In the genomic region with DNA sequence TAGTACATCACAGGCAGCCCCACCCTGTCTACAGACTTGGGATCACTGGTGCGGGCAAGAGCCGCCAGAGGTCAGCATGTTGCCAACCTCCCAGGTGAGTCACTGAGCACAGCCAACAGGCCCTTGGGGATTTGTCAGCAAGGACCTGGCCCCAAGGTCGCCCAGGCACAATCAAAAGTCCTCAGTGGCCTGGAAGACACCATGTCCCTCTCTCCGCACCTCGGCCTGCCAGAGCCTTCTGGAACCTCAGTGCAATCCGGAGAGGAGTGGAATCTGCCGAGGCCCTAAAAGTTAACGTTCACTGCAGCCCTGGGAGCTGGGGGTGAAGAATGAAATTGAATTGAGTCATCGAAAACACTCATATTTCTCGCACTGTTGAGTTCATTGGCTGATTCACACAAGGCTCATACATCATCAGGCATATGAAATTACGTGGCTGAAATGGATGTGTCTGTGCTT, we compare ENCODE assay signal across 11 cellular contexts.
DNase-seq lines count a peak whose midpoint lies in the region; ATAC-seq and TF ChIP-seq lines count a peak whose summit lies in the region.
"Had no signal": no experiment of that assay in that cellular context is flagged by ENCODE, and none has a peak within 500 bp of the region (broad histone marks: within the 10 kb centered on the region; RNA-seq: fewer than 3 reads in every experiment).

No MANE protein-coding gene starts in this region.

- CTCF ChIA-PET in AG04449 (lab: Yijun Ruan, JAX) = interaction anchor here (0.7 to 14.8 kb wide), 6 partner anchors 14 to 206 kb away, joined by 3 to 178 read pairs (median 6); no protein-coding TSS in a partner anchor
- CTCF ChIA-PET in WTC11 (lab: Charles Lee) = interaction anchor here (0.6 to 5.1 kb wide), 3 partner anchors 12 to 131 kb away, joined by 6 to 32 read pairs (median 7); no protein-coding TSS in a partner anchor

- H3K4me1 Mint-ChIP-seq in H9 (peaks cover 0 to 20% of the 10 kb centered on the region in 2 experiments; a peak in 2 of 4 replicates), WTC11 (0 out of 2 replicates have a peak, but pooled peaks cover 7% of the 10 kb centered on the region)

- ATAC-seq in WTC11 = peak; percentile 65
- ATAC-seq in HG03025 (IDR thresholded peaks at IDR 0.05; ENCODE audit: low FRiP score, unreplicated experiment) = no peak

- no peak overlapping the region for H3K4me2 ChIP-seq in H9 (ENCODE audit: insufficient read depth, insufficient read length, low read length)

- H2AK5ac ChIP-seq in H9 (ENCODE audit: insufficient read length, low read length) = no peak overlapping the region

- H3K14ac ChIP-seq in H9 (ENCODE audit: insufficient read depth, low read length) = no peak overlapping the region

- H3K27ac ChIP-seq in H9 (ENCODE audit: insufficient read length, low read depth, low read length) = no peak overlapping the region

- no peak overlapping the region for H4K91ac ChIP-seq in H9 (ENCODE audit: insufficient read length, low read depth, low read length)

- DNase-seq in AG04449 (ENCODE audit: low read depth, low spot score) (peak; percentile 19), H9 (peak; percentile 64), WTC11 (ENCODE audit: low spot score) (no peak), islet precursor cell (peak; percentile 76), globus pallidus (ENCODE audit: low spot score) (no peak), NCI-H2107 (lab: John Stamatoyannopoulos, UW) (no peak), NCI-H2081 (lab: John Stamatoyannopoulos, UW) (no peak)
- DNase-seq: DND-41, hippocampal formation, NCI-H345 had no signal

- H3K79me2 ChIP-seq in H9 (ENCODE audit: insufficient read depth, low read length) = no peaks in the 10 kb centered on the region

- no peak overlapping the region for H2BK20ac ChIP-seq in H9 (ENCODE audit: low read depth, low read length, poor library complexity, severe bottlenecking)

- POLR2A ChIA-PET in AG04449 (lab: Yijun Ruan, JAX) = no interaction called here
- POLR2A ChIA-PET in WTC11 (lab: Charles Lee) = no interaction called here

- H2BK12ac ChIP-seq in H9 (ENCODE audit: insufficient read length, low read depth, low read length) = no peak overlapping the region

- H3K27ac Mint-ChIP-seq in H9 (no peak overlapping the region), WTC11 (no peak overlapping the region)

- no peak overlapping the region for H4K5ac ChIP-seq in H9 (ENCODE audit: insufficient read length, low read depth, low read length)

- no peak overlapping the region for H2BK15ac ChIP-seq in H9 (ENCODE audit: low read depth, low read length)

- TF ChIP-seq CTCF in AG04449 (IDR thresholded peaks at IDR 0.05; ENCODE audit: insufficient read depth, low read length, missing control alignments) (no peak), H9 (conservative IDR thresholded peaks at IDR 0.05) (peak; percentile 50; the same call in 2 of the 3 replicates), WTC11 (IDR thresholded peaks at IDR 0.05) (no peak)

- H3K4me3 ChIP-seq in AG04449 (ENCODE audit: low read depth, low read length) = no peak overlapping the region

- no peak overlapping the region for H2BK5ac ChIP-seq in H9 (ENCODE audit: insufficient read length, low read length)

- no peak overlapping the region for H2AFZ ChIP-seq in H9 (ENCODE audit: low read length)

- H3K79me1 ChIP-seq in H9 (ENCODE audit: insufficient read depth, low read depth, low read length, poor library complexity, severe bottlenecking) = no peaks in the 10 kb centered on the region

- H3K4me1 ChIP-seq in H9 (ENCODE audit: insufficient read depth, low read length) = no peaks in the 10 kb centered on the region; the same call in 1 of the 2 replicates

- no peak overlapping the region for H3K56ac ChIP-seq in H9 (ENCODE audit: insufficient read length, low read depth, low read length)

- H3T11ph ChIP-seq in H9 (ENCODE audit: low read length) = no peak overlapping the region

- no peaks in the 10 kb centered on the region for H3K27me3 ChIP-seq in H9 (ENCODE audit: insufficient read depth, low read length)

- H3K18ac ChIP-seq in H9 (ENCODE audit: insufficient read length, low read depth, low read length) = no peak overlapping the region

- H4K20me1 ChIP-seq in H9 (ENCODE audit: control insufficient read depth, insufficient read depth, insufficient read length) = no peaks in the 10 kb centered on the region

- H3K9me3 ChIP-seq in H9 (ENCODE audit: control insufficient read depth, low read depth, low read length) = no peaks in the 10 kb centered on the region

- no peak overlapping the region for H3K4me3 Mint-ChIP-seq in H9
- H3K4me3 Mint-ChIP-seq in WTC11 = no peak overlapping the region

- H3K9me3 Mint-ChIP-seq in H9 (no peaks in the 10 kb centered on the region; a peak in 1 of 5 replicates), WTC11 (no peaks in the 10 kb centered on the region)

- H3K9ac ChIP-seq in H9 (ENCODE audit: extremely low read depth, insufficient read length, low read length) = no peak overlapping the region

- H3K23ac ChIP-seq in H9 (ENCODE audit: insufficient read length, low read depth, low read length) = no peak overlapping the region

- H3K27me3 Mint-ChIP-seq in H9 (ENCODE audit: low read depth) = peaks cover 4% of the 10 kb centered on the region
- H3K27me3 Mint-ChIP-seq in WTC11 (ENCODE audit: low read depth) = no peaks in the 10 kb centered on the region

- H4K8ac ChIP-seq in H9 (replicated peaks; ENCODE audit: insufficient read length, low read depth, low read length) = no peak overlapping the region

- H3K4ac ChIP-seq in H9 (ENCODE audit: low read depth, low read length) = no peak overlapping the region

- no CpG with 5 or more reads among the region's 11 CpGs for WGBS in H9 (ENCODE audit: extremely low coverage, insufficient read length, low lambda C conversion rate)

- H3K36me3 Mint-ChIP-seq in H9 (ENCODE audit: insufficient read depth in 1 of 3, low read depth in 3 of 3) = no peaks in the 10 kb centered on the region
- H3K36me3 Mint-ChIP-seq in WTC11 = no peaks in the 10 kb centered on the region

- H2BK120ac ChIP-seq in H9 (ENCODE audit: low read depth, low read length, poor library complexity, severe bottlenecking) = no peak overlapping the region

- peaks cover 3% of the 10 kb centered on the region for H3K23me2 ChIP-seq in H9 (ENCODE audit: insufficient read length, low read depth, low read length, poor library complexity, severe bottlenecking)

TF ChIP-seq in WTC11, 78 proteins besides CTCF, POLR2A, EP300 and RAD21 (continues in another document):
- no peak for TF ChIP-seq FOXK1 (CRISPR knock-in tag; IDR thresholded peaks at IDR 0.05)
- no peak for TF ChIP-seq NFATC4 (CRISPR knock-in tag; IDR thresholded peaks at IDR 0.05)
- no peak for TF ChIP-seq TP53 (CRISPR knock-in tag; IDR thresholded peaks at IDR 0.05)
- TF ChIP-seq NR3C1 (CRISPR knock-in tag; conservative IDR thresholded peaks at IDR 0.05; ENCODE audit: low read depth) = no peak
- no peak for TF ChIP-seq FOXJ3 (CRISPR knock-in tag; IDR thresholded peaks at IDR 0.05; ENCODE audit: borderline replicate concordance)
- TF ChIP-seq, protein P1, sequence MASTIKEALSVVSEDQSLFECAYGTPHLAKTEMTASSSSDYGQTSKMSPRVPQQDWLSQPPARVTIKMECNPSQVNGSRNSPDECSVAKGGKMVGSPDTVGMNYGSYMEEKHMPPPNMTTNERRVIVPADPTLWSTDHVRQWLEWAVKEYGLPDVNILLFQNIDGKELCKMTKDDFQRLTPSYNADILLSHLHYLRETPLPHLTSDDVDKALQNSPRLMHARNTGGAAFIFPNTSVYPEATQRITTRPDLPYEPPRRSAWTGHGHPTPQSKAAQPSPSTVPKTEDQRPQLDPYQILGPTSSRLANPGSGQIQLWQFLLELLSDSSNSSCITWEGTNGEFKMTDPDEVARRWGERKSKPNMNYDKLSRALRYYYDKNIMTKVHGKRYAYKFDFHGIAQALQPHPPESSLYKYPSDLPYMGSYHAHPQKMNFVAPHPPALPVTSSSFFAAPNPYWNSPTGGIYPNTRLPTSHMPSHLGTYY (CRISPR knock-in tag; IDR thresholded peaks at IDR 0.05) = no peak
- TF ChIP-seq, protein P2, sequence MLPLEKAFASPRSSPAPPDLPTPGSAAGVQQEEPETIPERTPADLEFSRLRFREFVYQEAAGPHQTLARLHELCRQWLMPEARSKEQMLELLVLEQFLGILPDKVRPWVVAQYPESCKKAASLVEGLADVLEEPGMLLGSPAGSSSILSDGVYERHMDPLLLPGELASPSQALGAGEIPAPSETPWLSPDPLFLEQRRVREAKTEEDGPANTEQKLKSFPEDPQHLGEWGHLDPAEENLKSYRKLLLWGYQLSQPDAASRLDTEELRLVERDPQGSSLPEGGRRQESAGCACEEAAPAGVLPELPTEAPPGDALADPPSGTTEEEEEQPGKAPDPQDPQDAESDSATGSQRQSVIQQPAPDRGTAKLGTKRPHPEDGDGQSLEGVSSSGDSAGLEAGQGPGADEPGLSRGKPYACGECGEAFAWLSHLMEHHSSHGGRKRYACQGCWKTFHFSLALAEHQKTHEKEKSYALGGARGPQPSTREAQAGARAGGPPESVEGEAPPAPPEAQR (CRISPR knock-in tag; IDR thresholded peaks at IDR 0.05) = no peak
- TF ChIP-seq ZNF396 (CRISPR knock-in tag; IDR thresholded peaks at IDR 0.05; ENCODE audit: borderline replicate concordance) = no peak
- no peak for TF ChIP-seq ESRRA (CRISPR knock-in tag; IDR thresholded peaks at IDR 0.05; ENCODE audit: borderline replicate concordance)
- TF ChIP-seq, protein P3, sequence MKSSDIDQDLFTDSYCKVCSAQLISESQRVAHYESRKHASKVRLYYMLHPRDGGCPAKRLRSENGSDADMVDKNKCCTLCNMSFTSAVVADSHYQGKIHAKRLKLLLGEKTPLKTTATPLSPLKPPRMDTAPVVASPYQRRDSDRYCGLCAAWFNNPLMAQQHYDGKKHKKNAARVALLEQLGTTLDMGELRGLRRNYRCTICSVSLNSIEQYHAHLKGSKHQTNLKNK (CRISPR knock-in tag; IDR thresholded peaks at IDR 0.05) = no peak

Comparison
In these comparisons a context has a peak if more than half of its experiments do, and no peak if none do; other contexts are left out.
1. DNase-seq: peak in AG04449 (single experiment), H9 (single experiment) and islet precursor cell (single experiment); none in WTC11 (single experiment), globus pallidus (single experiment), NCI-H2107 (single experiment) and NCI-H2081 (0 of 2).